ENCODE assay signal across 10 cellular contexts in the genomic region with DNA sequence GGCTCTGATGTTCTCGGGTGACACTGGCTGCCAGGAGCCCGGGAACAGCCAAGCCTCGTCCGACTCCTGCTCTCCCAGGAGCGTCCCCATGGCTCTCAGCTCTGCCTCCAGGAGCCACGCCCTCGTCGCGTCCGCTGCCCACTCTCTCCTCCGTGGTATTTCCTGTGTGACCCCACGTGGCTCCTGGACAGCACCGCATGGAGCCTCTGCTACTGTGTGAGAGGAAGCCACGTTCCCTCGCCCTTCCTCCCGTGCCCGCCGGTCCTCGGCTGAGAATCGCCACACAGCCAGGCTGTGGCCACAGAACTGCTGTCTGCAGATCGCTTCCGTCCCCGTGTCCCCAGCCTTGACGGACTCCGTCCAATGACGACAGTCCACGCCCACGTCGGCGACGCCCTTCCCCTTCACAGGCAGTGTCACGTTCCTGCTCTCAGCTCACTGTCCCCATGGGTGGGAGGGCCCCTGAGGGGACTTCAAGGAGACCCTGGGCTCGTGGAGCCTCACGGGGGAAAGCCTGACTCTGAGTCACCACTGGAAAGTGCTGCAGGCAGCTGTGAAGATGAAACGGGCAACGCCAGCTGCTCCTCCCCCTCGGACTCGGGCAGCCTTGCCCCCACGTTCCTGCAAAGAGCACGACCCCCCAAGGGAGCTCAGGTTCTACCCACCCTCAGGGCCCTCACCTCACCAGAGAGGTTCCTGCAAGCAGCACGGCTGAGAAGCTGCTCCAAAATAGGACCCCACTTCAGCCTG.
DNase-seq lines count a peak whose midpoint lies in the region; ATAC-seq and TF ChIP-seq lines count a peak whose summit lies in the region.
"Had no signal": no experiment of that assay in that cellular context is flagged by ENCODE, and none has a peak within 500 bp of the region (broad histone marks: within the 10 kb centered on the region; RNA-seq: fewer than 3 reads in every experiment).

No MANE protein-coding gene starts in this region.

- no peak overlapping the region for H3K4me2 ChIP-seq in GM23338
- H3K4me2 ChIP-seq: KMS-11 had no signal

- H3K9me2 ChIP-seq in GM23338 (ENCODE audit: insufficient read depth): no peaks in the 10 kb centered on the region

- H2AFZ ChIP-seq in GM23338: no peak overlapping the region

- H3K36me3 ChIP-seq in GM23338 (ENCODE audit: insufficient read depth): no peaks in the 10 kb centered on the region; the same call in 1 of the 2 replicates
- H3K36me3 ChIP-seq in left ventricle myocardium inferior: no peaks in the 10 kb centered on the region

- intact Hi-C loops in dorsolateral prefrontal cortex (cut with DNase I): no loop called here
- intact Hi-C loops in left ventricle myocardium inferior (cut with micrococcal nuclease): no loop called here

- H3K9me3 ChIP-seq in left ventricle myocardium inferior (replicated peaks): no peaks in the 10 kb centered on the region

- no peaks in the 10 kb centered on the region for H3K36me3 Mint-ChIP-seq in stimulated activated effector memory CD8-positive, alpha-beta T cell treated with anti-CD3 and anti-CD28 coated beads, Interleukin-12 subunit alpha, Interleukin-12 subunit beta, amount 100 ng/mL, for 72 hours
- H3K36me3 Mint-ChIP-seq in GM23338 (ENCODE audit: low read depth): no peaks in the 10 kb centered on the region

- H3K4me3 Mint-ChIP-seq in stimulated activated effector memory CD8-positive, alpha-beta T cell treated with anti-CD3 and anti-CD28 coated beads, Interleukin-12 subunit alpha, Interleukin-12 subunit beta, amount 100 ng/mL, for 72 hours: peak overlapping the region; percentile 30
- no peak overlapping the region for H3K4me3 Mint-ChIP-seq in GM23338

- ATAC-seq in stimulated activated effector memory CD8-positive, alpha-beta T cell treated with anti-CD3 and anti-CD28 coated beads, Interleukin-12 subunit alpha, Interleukin-12 subunit beta, amount 100 ng/mL, for 72 hours: no peak
- ATAC-seq in GM23338 (no peak), omental fat pad (ENCODE audit: low FRiP score) (no peak)

- H3F3A ChIP-seq in GM23338 (replicated peaks; ENCODE audit: low read depth): no peaks in the 10 kb centered on the region

- H3K9me3 Mint-ChIP-seq in stimulated activated effector memory CD8-positive, alpha-beta T cell treated with anti-CD3 and anti-CD28 coated beads, Interleukin-12 subunit alpha, Interleukin-12 subunit beta, amount 100 ng/mL, for 72 hours: no peaks in the 10 kb centered on the region
- H3K9me3 Mint-ChIP-seq in GM23338: no peaks in the 10 kb centered on the region

- no peak for TF ChIP-seq CTCF in dorsolateral prefrontal cortex (IDR thresholded peaks at IDR 0.05 in 54 of 56, conservative IDR thresholded peaks at IDR 0.05 in 2 of 56; ENCODE audit: low read depth in 1 of 56, partially characterized antibody in 56 of 56)
- TF ChIP-seq CTCF in GM23338 (conservative IDR thresholded peaks at IDR 0.05; ENCODE audit: low read depth in 2 of 2): no peak
- TF ChIP-seq CTCF in omental fat pad (IDR thresholded peaks at IDR 0.05): no peak
- no peak for TF ChIP-seq CTCF in left ventricle myocardium inferior (IDR thresholded peaks at IDR 0.05; ENCODE audit: borderline replicate concordance)

- H3K4me1 ChIP-seq in GM23338 (ENCODE audit: insufficient read depth): no peaks in the 10 kb centered on the region
- no peaks in the 10 kb centered on the region for H3K4me1 ChIP-seq in left ventricle myocardium inferior

- no peak overlapping the region for H3K27ac ChIP-seq in dorsolateral prefrontal cortex
- H3K27ac ChIP-seq in GM23338 (ENCODE audit: low read depth): no peak overlapping the region
- H3K27ac ChIP-seq in left ventricle myocardium inferior (replicated peaks): no peak overlapping the region
- H3K27ac ChIP-seq: KMS-11 had no signal

- no peak overlapping the region for H3K27ac Mint-ChIP-seq in stimulated activated effector memory CD8-positive, alpha-beta T cell treated with anti-CD3 and anti-CD28 coated beads, Interleukin-12 subunit alpha, Interleukin-12 subunit beta, amount 100 ng/mL, for 72 hours
- no peak overlapping the region for H3K27ac Mint-ChIP-seq in GM23338

- peaks cover 0 to 20% (median 0%) of the 10 kb centered on the region in 45 donors for H3K27me3 ChIP-seq in dorsolateral prefrontal cortex
- no peaks in the 10 kb centered on the region for H3K27me3 ChIP-seq in GM23338 (ENCODE audit: insufficient read depth)
- peaks cover 84% of the 10 kb centered on the region for H3K27me3 ChIP-seq in left ventricle myocardium inferior (ENCODE audit: low read depth)

- H4K20me1 ChIP-seq in GM23338 (replicated peaks; ENCODE audit: insufficient read depth): no peaks in the 10 kb centered on the region

- H3K4me3 ChIP-seq in dorsolateral prefrontal cortex (peak overlapping the region in 5 of 59 donors; percentile 1 to 28 (median 12)), GM23338 (no peak overlapping the region), left ventricle myocardium inferior (no peak overlapping the region)

- H3K27me3 Mint-ChIP-seq in GM23338 (ENCODE audit: insufficient read depth, low read depth, poor library complexity): peaks cover 8% of the 10 kb centered on the region

- no peaks in the 10 kb centered on the region for H3K79me2 ChIP-seq in GM23338 (replicated peaks; ENCODE audit: insufficient read depth)

- DNase-seq in NCI-H748 (lab: John Stamatoyannopoulos, UW; ENCODE audit: unreplicated experiment) (peak; percentile 34), NCI-H748 treated with DMSO at 0.1 percent for 48 hours (lab: John Stamatoyannopoulos, UW) (no peak), NCI-H774 (lab: John Stamatoyannopoulos, UW) (peak; percentile 39), dorsolateral prefrontal cortex (peak in 9 of 10 donors; percentile 0 to 43 (median 23)), GM23338 (ENCODE audit: low spot score) (no peak), omental fat pad (ENCODE audit: low spot score) (no peak), left ventricle myocardium inferior (no peak)
- peak in 1 of 2 donors; percentile 29 for DNase-seq in stimulated activated effector memory CD8-positive, alpha-beta T cell treated with anti-CD3 and anti-CD28 coated beads, Interleukin-12 subunit alpha, Interleukin-12 subunit beta, amount 100 ng/mL, for 72 hours (ENCODE audit: low spot score in 2 of 2)
- DNase-seq: hippocampal formation had no signal

- H3K4me1 Mint-ChIP-seq in stimulated activated effector memory CD8-positive, alpha-beta T cell treated with anti-CD3 and anti-CD28 coated beads, Interleukin-12 subunit alpha, Interleukin-12 subunit beta, amount 100 ng/mL, for 72 hours: peaks cover 7% of the 10 kb centered on the region
- peaks cover 12% of the 10 kb centered on the region for H3K4me1 Mint-ChIP-seq in GM23338

TF ChIP-seq in GM23338, 12 proteins besides CTCF, POLR2A, EP300 and RAD21 (continues in another document):
- TF ChIP-seq NANOG (IDR thresholded peaks at IDR 0.05; ENCODE audit: borderline replicate concordance) (no peak), JUNB (IDR thresholded peaks at IDR 0.05; ENCODE audit: unreplicated experiment) (no peak)

Comparison
In these comparisons a context has a peak if more than half of its experiments do, and no peak if none do; other contexts are left out.
1. DNase-seq: peak in NCI-H748 (single experiment), NCI-H774 (single experiment) and dorsolateral prefrontal cortex (9 of 10); none in NCI-H748 treated with DMSO at 0.1 percent for 48 hours (single experiment), GM23338 (single experiment), omental fat pad (single experiment) and left ventricle myocardium inferior (single experiment).